8 cellular contexts compared by ENCODE assay signal in the genomic region with DNA sequence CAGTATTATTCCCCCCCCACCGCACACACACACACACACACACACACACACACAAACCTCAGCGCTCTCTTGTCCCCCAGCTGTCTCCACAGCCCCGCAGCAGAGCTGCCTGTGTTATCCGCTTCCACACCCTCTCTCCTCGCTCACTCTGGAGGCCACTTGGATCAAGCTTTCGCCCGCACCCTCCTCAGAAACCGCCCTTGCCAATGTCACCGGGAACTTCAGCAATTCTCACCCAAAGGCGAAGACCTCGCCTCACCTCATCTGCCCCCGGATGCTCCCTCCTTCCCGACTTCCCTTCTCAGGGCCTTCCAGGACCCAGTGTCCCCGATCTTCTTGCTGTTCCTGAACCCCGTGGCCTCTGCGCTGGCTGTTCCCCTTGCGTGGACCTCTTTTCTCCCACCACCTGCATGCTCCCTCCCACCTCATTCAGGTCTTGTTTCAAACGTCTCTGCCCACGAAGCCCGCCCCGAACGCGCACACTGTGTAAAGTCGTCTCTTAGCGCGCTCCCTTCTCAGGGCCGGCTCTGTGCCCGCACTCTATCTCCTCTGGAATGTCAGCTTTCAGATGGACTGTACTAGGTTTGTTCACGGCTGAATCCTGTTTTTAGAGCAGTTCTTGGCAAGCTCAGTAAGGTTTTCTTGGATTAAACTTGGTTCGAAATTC. TPM values are rescaled to one million over a fixed set of nuclear protein-coding genes. Genes with fewer than 3 reads are reported as not detected.
DNase-seq lines count a peak whose midpoint lies in the region; ATAC-seq and TF ChIP-seq lines count a peak whose summit lies in the region.

No MANE protein-coding gene starts in this region.

- peak overlapping the region; percentile 87 to 89 (median 88) for H3K4me3 Mint-ChIP-seq in nephron

- DNase-seq in Panc1 (ENCODE audit: low read depth, low spot score) = no peak

- ATAC-seq in Panc1 = no peak
- no peak for ATAC-seq in HG02571 (IDR thresholded peaks at IDR 0.05; ENCODE audit: unreplicated experiment)
- no peak for ATAC-seq in HG03378 (IDR thresholded peaks at IDR 0.05; ENCODE audit: unreplicated experiment)
- no peak for ATAC-seq in HG02610 (IDR thresholded peaks at IDR 0.05; ENCODE audit: unreplicated experiment)
- no peak for ATAC-seq in HG03571 (IDR thresholded peaks at IDR 0.05; ENCODE audit: unreplicated experiment)

- H3K4me3 ChIP-seq in BLaER1 (peak overlapping the region; percentile 78), Panc1 (ENCODE audit: low read depth in 2 of 2, low read length in 2 of 2) (peak overlapping the region; percentile 52 to 78), duodenal mucosa (ENCODE audit: low read depth in 1 of 2, low read length in 2 of 2) (peak overlapping the region; percentile 60 to 67)

- H3K4me1 ChIP-seq in BLaER1 (peaks cover 25% of the 10 kb centered on the region), Panc1 (ENCODE audit: control insufficient read depth, insufficient read depth, low read length) (peaks cover 17% of the 10 kb centered on the region), duodenal mucosa (ENCODE audit: control insufficient read depth in 1 of 2, insufficient read depth in 2 of 2, low read length in 2 of 2) (peaks cover 20 to 22% of the 10 kb centered on the region in 2 donors)

- H3K4me1 Mint-ChIP-seq in nephron = peaks cover 19% of the 10 kb centered on the region

- peaks cover 58% of the 10 kb centered on the region for H3K27me3 Mint-ChIP-seq in nephron (ENCODE audit: low read depth)

- CTCF ChIA-PET in Panc1 (lab: Charles Lee) = no interaction called here

- H3K36me3 ChIP-seq in BLaER1 (no peaks in the 10 kb centered on the region), Panc1 (ENCODE audit: control insufficient read depth, insufficient read depth, low read length) (no peaks in the 10 kb centered on the region), duodenal mucosa (ENCODE audit: control insufficient read depth in 1 of 2, insufficient read depth in 2 of 2, low read length in 2 of 2) (no peaks in the 10 kb centered on the region)

- no TSS peak for BruUV-seq in Panc1 (replicated peaks; lab: Mats Ljungman, UMichigan)

- H3K27ac ChIP-seq in BLaER1 (no peak overlapping the region), Panc1 (ENCODE audit: low read length) (peak overlapping the region; percentile 76), duodenal mucosa (ENCODE audit: low read depth, low read length) (no peak overlapping the region)

- TF ChIP-seq CTCF in Panc1 (IDR thresholded peaks at IDR 0.05) = no peak
- no peak for TF ChIP-seq CTCF in nephron (IDR thresholded peaks at IDR 0.05; ENCODE audit: unreplicated experiment in 3 of 3)

- H3K27me3 ChIP-seq in BLaER1 (peaks cover 70% of the 10 kb centered on the region), Panc1 (ENCODE audit: control insufficient read depth, insufficient read depth, low read length) (no peaks in the 10 kb centered on the region), duodenal mucosa (ENCODE audit: control insufficient read depth in 1 of 2, insufficient read depth in 2 of 2, low read length in 2 of 2) (peaks cover 18 to 31% of the 10 kb centered on the region in 2 donors)

- H3K4me2 ChIP-seq in BLaER1 = peak overlapping the region; percentile 99

- H3K9me3 ChIP-seq in BLaER1 (no peaks in the 10 kb centered on the region), Panc1 (ENCODE audit: control insufficient read depth, insufficient read depth, low read depth, low read length) (no peaks in the 10 kb centered on the region), duodenal mucosa (ENCODE audit: control insufficient read depth in 1 of 2, low read length in 2 of 2) (no peaks in the 10 kb centered on the region)

- H3K9me3 Mint-ChIP-seq in nephron = no peaks in the 10 kb centered on the region

- peak overlapping the region; percentile 5 to 66 (median 39) for H3K27ac Mint-ChIP-seq in nephron

- H3K9ac ChIP-seq in BLaER1 (peak overlapping the region; percentile 73; the same call in 1 of the 2 replicates), duodenal mucosa (ENCODE audit: low read depth in 1 of 2, low read length in 2 of 2) (peak overlapping the region in 1 of 2 donors; percentile 13)

- no peaks in the 10 kb centered on the region for H3K36me3 Mint-ChIP-seq in nephron (ENCODE audit: low read depth)

- intact Hi-C loops in Panc1 (cut with micrococcal nuclease; ENCODE audit: unreplicated experiment) = no loop called here

- in situ Hi-C loops in Panc1 (cut with HindIII; ENCODE audit: low pct_unique_long_range_greater_than_20kb, low sequenced_read_pairs) = no loop called here

- POLR2A ChIA-PET in Panc1 (lab: Charles Lee) = interaction anchor here (0.6 to 1.6 kb wide), 2 partner anchors 14 to 21 kb away, joined by 4 to 6 read pairs; no protein-coding TSS in a partner anchor

- H4K20me1 ChIP-seq in BLaER1 = peaks cover 29% of the 10 kb centered on the region

RNA-seq across cellular contexts. Expression of a gene that starts 0.9 kb away (rescaled TPM):
- total RNA-seq in Panc1 (2021; ENCODE audit: unreplicated experiment) = 25.8 TPM
- 21.3 TPM for polyA plus RNA-seq in Panc1 (2012; ENCODE audit: insufficient read length)

RNA-seq across cellular contexts. Expression of a gene that starts 17.2 kb away (rescaled TPM):
- total RNA-seq in Panc1 (2021; ENCODE audit: unreplicated experiment) = 58.3 TPM
- polyA plus RNA-seq in Panc1 (2012; ENCODE audit: insufficient read length) = 72.2 TPM

RNA-seq across cellular contexts. Expression of a gene that starts 37.8 kb away (rescaled TPM):
- total RNA-seq in Panc1 (2021; ENCODE audit: unreplicated experiment) = 1,623 TPM
- polyA plus RNA-seq in Panc1 (2012; ENCODE audit: insufficient read length) = 2,695 TPM

RNA-seq across cellular contexts. Expression of a gene that starts 55.1 kb away (rescaled TPM):
- 9.3 TPM for total RNA-seq in Panc1 (2021; ENCODE audit: unreplicated experiment)
- polyA plus RNA-seq in Panc1 (2012; ENCODE audit: insufficient read length) = 5.2 TPM

RNA-seq across cellular contexts. Expression of a gene that starts 58.5 kb away (rescaled TPM):
- total RNA-seq in Panc1 (2021; ENCODE audit: unreplicated experiment) = not detected
- polyA plus RNA-seq in Panc1 (2012; ENCODE audit: insufficient read length) = not detected
